Comparison of ENCODE assay signal across 12 cellular contexts in the genomic region with DNA sequence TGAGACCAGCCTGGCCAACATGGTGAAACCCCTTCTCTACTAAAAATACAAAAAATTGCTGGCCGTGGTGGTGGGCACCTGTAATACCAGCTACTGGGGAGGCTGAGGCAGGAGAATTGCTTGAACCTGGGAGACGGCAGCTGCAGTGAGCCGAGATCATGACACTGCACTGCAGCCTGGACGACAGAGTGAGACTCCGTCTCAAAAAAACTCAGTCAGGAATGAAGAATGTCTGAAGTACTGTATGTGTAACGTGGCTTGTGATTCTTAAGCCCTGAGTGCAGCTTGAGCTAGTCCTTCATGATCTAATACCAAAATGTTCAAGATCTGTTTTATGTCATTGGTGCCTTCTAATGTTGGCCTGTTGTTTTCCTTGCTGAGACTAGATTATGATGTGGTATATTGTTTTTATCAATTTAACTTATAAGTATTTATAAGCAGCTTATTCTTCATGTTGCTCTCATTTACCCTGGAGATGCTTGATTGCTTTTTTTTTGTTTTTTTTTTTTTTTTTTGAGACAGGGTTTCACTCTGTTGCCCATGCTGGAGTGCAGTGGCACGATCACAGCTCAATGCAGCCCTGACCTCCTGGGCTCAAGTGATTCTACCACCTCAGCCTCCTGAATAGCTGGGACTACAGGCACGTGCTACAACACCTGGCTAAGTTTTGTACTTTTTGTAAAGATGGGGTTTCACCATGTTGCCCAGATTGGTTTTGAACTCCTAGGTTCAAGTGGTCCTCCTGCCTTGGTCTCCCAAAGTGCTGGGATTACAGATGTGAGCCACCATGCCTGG. TPM values are rescaled to one million over a fixed set of nuclear protein-coding genes. Genes with fewer than 3 reads are reported as not detected.
"Had no signal": no experiment of that assay in that cellular context is flagged by ENCODE, and none has a peak within 500 bp of the region (broad histone marks: within the 10 kb centered on the region; RNA-seq: fewer than 3 reads in every experiment).

No MANE protein-coding gene starts in this region.

RNA-seq across cellular contexts. Expression of a gene that starts 25.4 kb away (rescaled TPM):
- total RNA-seq: activated CD8-positive, alpha-beta T cell treated with anti-CD3 and anti-CD28 coated beads for 36 hours; activated T-cell treated with anti-CD3 and anti-CD28 coated beads, Interleukin-2, amount 50 U/mL, for 4 hours; activated T-helper 17 cell treated with anti-CD3 and anti-CD28 coated beads, Interleukin-2, amount 50 U/mL, for 72 hours; astrocyte; bronchial epithelial cell; cardiac septum; cerebellum; dermis blood vessel endothelial cell; esophagus muscularis mucosa; foreskin keratinocyte; gastrocnemius medialis; heart left ventricle had no signal
- polyA plus RNA-seq: foreskin keratinocyte had no signal
